ENCODE assay signal across 12 cellular contexts in genomic region chr13:77506874-77507273, GRCh38. TPM values are rescaled to one million over a fixed set of nuclear protein-coding genes. Genes with fewer than 3 reads are reported as not detected.
A peak's percentile ranks its signal among the peaks of the same experiment; 100 is the strongest.
DNase-seq lines count a peak whose midpoint lies in the region; ATAC-seq, FAIRE-seq and TF ChIP-seq lines count a peak whose summit lies in the region.
"Had no signal": no experiment of that assay in that cellular context is flagged by ENCODE, and none has a peak within 500 bp of the region (broad histone marks: within the 10 kb centered on the region; RNA-seq: fewer than 3 reads in every experiment).

No MANE protein-coding gene starts in this region.

- no peak overlapping the region for H3K27ac Mint-ChIP-seq in activated naive CD8-positive, alpha-beta T cell treated with anti-CD3 and anti-CD28 coated beads for 36 hours
- H3K27ac Mint-ChIP-seq: activated CD4-positive, alpha-beta memory T cell treated with anti-CD3 and anti-CD28 coated beads for 36 hours had no signal

- H3K4me1 Mint-ChIP-seq in activated naive CD8-positive, alpha-beta T cell treated with anti-CD3 and anti-CD28 coated beads for 36 hours: peaks cover 31% of the 10 kb centered on the region

- no peaks in the 10 kb centered on the region for H3K9me3 Mint-ChIP-seq in activated naive CD8-positive, alpha-beta T cell treated with anti-CD3 and anti-CD28 coated beads for 36 hours
- H3K9me3 Mint-ChIP-seq: activated CD4-positive, alpha-beta memory T cell treated with anti-CD3 and anti-CD28 coated beads for 36 hours had no signal

- peaks cover 7% of the 10 kb centered on the region for H3K27me3 Mint-ChIP-seq in activated naive CD8-positive, alpha-beta T cell treated with anti-CD3 and anti-CD28 coated beads for 36 hours

- no peak for DNase-seq in AG09319 (ENCODE audit: extremely low read depth, low read depth)
- DNase-seq in HT-29 (ENCODE audit: low spot score): peak; percentile 64
- DNase-seq in kidney glomerular epithelial cell (lab: John Stamatoyannopoulos, UW): peak; percentile 21
- DNase-seq in activated naive CD8-positive, alpha-beta T cell treated with anti-CD3 and anti-CD28 coated beads for 36 hours: no peak
- no peak for DNase-seq in NCI-H345 treated with DMSO at 0.1 percent for 48 hours (lab: John Stamatoyannopoulos, UW; ENCODE audit: unreplicated experiment)
- DNase-seq: activated CD4-positive, alpha-beta memory T cell treated with anti-CD3 and anti-CD28 coated beads for 36 hours; stimulated activated CD4-positive, alpha-beta T cell treated with anti-CD3 and anti-CD28 coated beads, Interleukin-4, amount 100 ng/mL, for 1 hour; trophoblast cell had no signal

- TF ChIP-seq CTCF in AG09319 (IDR thresholded peaks at IDR 0.05; ENCODE audit: low read depth, low read length): peak; percentile 27

- H3K4me3 Mint-ChIP-seq in activated naive CD8-positive, alpha-beta T cell treated with anti-CD3 and anti-CD28 coated beads for 36 hours: no peak overlapping the region
- H3K4me3 Mint-ChIP-seq: activated CD4-positive, alpha-beta memory T cell treated with anti-CD3 and anti-CD28 coated beads for 36 hours had no signal

- ATAC-seq in HG02623 (IDR thresholded peaks at IDR 0.05; ENCODE audit: unreplicated experiment): no peak
- ATAC-seq in HG02884 (IDR thresholded peaks at IDR 0.05; ENCODE audit: unreplicated experiment): no peak

- H3K36me3 Mint-ChIP-seq in activated naive CD8-positive, alpha-beta T cell treated with anti-CD3 and anti-CD28 coated beads for 36 hours: no peaks in the 10 kb centered on the region
- H3K36me3 Mint-ChIP-seq: activated CD4-positive, alpha-beta memory T cell treated with anti-CD3 and anti-CD28 coated beads for 36 hours had no signal

- peak; percentile 23 for FAIRE-seq in TTC549 (lab: Jason Lieb, UNC)

RNA-seq across cellular contexts. Expression of gene SCEL, which starts 28.6 kb away (rescaled TPM):
- 2.1 and 3.9 TPM in 2 replicates for total RNA-seq in HT-29 (2014; rRNA removed; shearing (Covaris generic))
- total RNA-seq in activated naive CD8-positive, alpha-beta T cell treated with anti-CD3 and anti-CD28 coated beads for 36 hours: not detected
- total RNA-seq: activated CD4-positive, alpha-beta memory T cell treated with anti-CD3 and anti-CD28 coated beads for 36 hours; LHCN-M2 had no signal

Comparison
In these comparisons a context has a peak if more than half of its experiments do, and no peak if none do; other contexts are left out.
1. DNase-seq: peak in HT-29 (single experiment) and kidney glomerular epithelial cell (single experiment); none in AG09319 (single experiment), activated naive CD8-positive, alpha-beta T cell treated with anti-CD3 and anti-CD28 coated beads for 36 hours (single experiment) and NCI-H345 treated with DMSO at 0.1 percent for 48 hours (single experiment).